ENCODE assay signal across 11 cellular contexts in the genomic region with DNA sequence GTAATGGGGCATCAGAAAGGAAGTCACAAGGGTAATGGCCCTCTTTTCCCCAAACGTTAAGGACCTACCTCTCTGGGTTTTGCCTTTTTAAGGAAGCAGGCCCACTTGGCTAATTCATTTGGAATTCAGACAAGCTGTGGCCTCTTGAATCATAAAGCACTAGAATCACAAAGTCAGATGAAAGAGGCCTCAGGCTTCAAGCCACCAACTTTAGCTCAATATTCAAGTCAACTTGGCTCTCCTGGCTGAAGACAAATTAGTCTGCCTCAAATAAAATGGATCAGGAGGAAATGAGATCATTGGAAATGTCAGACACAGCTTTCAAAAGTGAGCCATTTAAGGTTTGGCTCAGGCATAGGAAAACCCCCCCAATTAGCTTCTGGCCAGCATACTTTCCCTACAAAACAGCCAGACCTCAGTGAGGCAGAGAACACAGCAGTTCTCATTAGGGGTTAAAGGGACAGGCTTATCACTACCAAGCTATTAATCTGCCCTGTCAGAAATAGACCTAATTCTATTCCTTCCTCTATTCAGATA. TPM values are rescaled to one million over a fixed set of nuclear protein-coding genes. Genes with fewer than 3 reads are reported as not detected.
DNase-seq lines count a peak whose midpoint lies in the region; ATAC-seq and TF ChIP-seq lines count a peak whose summit lies in the region.
"Had no signal": no experiment of that assay in that cellular context is flagged by ENCODE, and none has a peak within 500 bp of the region (broad histone marks: within the 10 kb centered on the region; RNA-seq: fewer than 3 reads in every experiment).

No MANE protein-coding gene starts in this region.

- H3K23me2 ChIP-seq in H9 (ENCODE audit: insufficient read length, low read depth, low read length, poor library complexity, severe bottlenecking), result no peaks in the 10 kb centered on the region

- intact Hi-C loops in sigmoid colon (cut with DNase I), result no loop called here

- no peak overlapping the region for H2BK120ac ChIP-seq in H9 (ENCODE audit: low read depth, low read length, poor library complexity, severe bottlenecking)

- DNase-seq in H9 (peak; percentile 43), astrocyte of the spinal cord (ENCODE audit: low read depth, low spot score) (peak; percentile 88), hepatocyte (ENCODE audit: low spot score) (no peak), sigmoid colon (no peak), NCI-H2227 treated with DMSO at 0.1 percent for 48 hours (lab: John Stamatoyannopoulos, UW) (no peak), NCI-H2171 (lab: John Stamatoyannopoulos, UW) (no peak)
- DNase-seq: activated naive CD4-positive, alpha-beta T cell treated with Interleukin-2 at 50 U/mL for 16 hours; NCI-H1048 had no signal

- no peaks in the 10 kb centered on the region for H3K9me2 ChIP-seq in hepatocyte (replicated peaks; ENCODE audit: insufficient read depth)

- peak overlapping the region in 1 of 3 experiments; percentile 1; a peak in 1 of 7 replicates for H3K27ac Mint-ChIP-seq in H9

- no peak for ATAC-seq in GM21717 (IDR thresholded peaks at IDR 0.05; ENCODE audit: unreplicated experiment)
- ATAC-seq in HG03571 (IDR thresholded peaks at IDR 0.05; ENCODE audit: unreplicated experiment), result no peak
- ATAC-seq: HCT116 had no signal

- H3K9me3 Mint-ChIP-seq in H9, result no peaks in the 10 kb centered on the region

- no peak for TF ChIP-seq EP300 in sigmoid colon (IDR thresholded peaks at IDR 0.05)

- H3K4me1 Mint-ChIP-seq in H9, result peaks cover 23 to 26% of the 10 kb centered on the region in 2 experiments

- 0 out of 2 replicates have a peak, but pooled peaks cover 2% of the 10 kb centered on the region for H3K27me3 Mint-ChIP-seq in H9 (ENCODE audit: low read depth)

- no peak overlapping the region for H3K4ac ChIP-seq in H9 (ENCODE audit: low read depth, low read length)

- H2BK20ac ChIP-seq in H9 (ENCODE audit: low read depth, low read length, poor library complexity, severe bottlenecking), result no peak overlapping the region

- H2BK5ac ChIP-seq in H9 (ENCODE audit: insufficient read length, low read length), result no peak overlapping the region

- H3K4me1 ChIP-seq in H9 (ENCODE audit: insufficient read depth, low read length) (no peaks in the 10 kb centered on the region; the same call in 1 of the 2 replicates), hepatocyte (ENCODE audit: insufficient read depth) (peaks cover 12% of the 10 kb centered on the region), sigmoid colon (peaks cover 0 to 44% (median 32%) of the 10 kb centered on the region in 4 donors)

- in situ Hi-C loops in astrocyte of the spinal cord (cut with HindIII; ENCODE audit: low sequenced_read_pairs), result no loop called here

- TF ChIP-seq CTCF in H9 (conservative IDR thresholded peaks at IDR 0.05) (no peak), astrocyte of the spinal cord (IDR thresholded peaks at IDR 0.05; ENCODE audit: low read depth, low read length) (no peak), hepatocyte (IDR thresholded peaks at IDR 0.05; ENCODE audit: poor library complexity) (no peak), sigmoid colon (IDR thresholded peaks at IDR 0.05) (no peak)

- H3T11ph ChIP-seq in H9 (ENCODE audit: low read length), result no peak overlapping the region

- H3K36me3 ChIP-seq in hepatocyte (replicated peaks; ENCODE audit: insufficient read depth, low read depth) (no peaks in the 10 kb centered on the region), sigmoid colon (peaks cover 0 to 9% (median 0%) of the 10 kb centered on the region in 4 donors)

- TF ChIP-seq POLR2A in sigmoid colon (IDR thresholded peaks at IDR 0.05), result no peak

- no peak overlapping the region for H3K18ac ChIP-seq in H9 (ENCODE audit: insufficient read length, low read depth, low read length)

- no peak overlapping the region for H4K8ac ChIP-seq in H9 (replicated peaks; ENCODE audit: insufficient read length, low read depth, low read length)

- no peaks in the 10 kb centered on the region for H3K27me3 ChIP-seq in H9 (ENCODE audit: insufficient read depth, low read length)
- H3K27me3 ChIP-seq in hepatocyte, result no peaks in the 10 kb centered on the region
- H3K27me3 ChIP-seq in sigmoid colon, result no peaks in the 10 kb centered on the region

- no CpG with 5 or more reads among the region's 1 CpG for WGBS in H9 (ENCODE audit: extremely low coverage, insufficient read length, low lambda C conversion rate)
- WGBS in hepatocyte (ENCODE audit: low lambda C conversion rate, missing lambda C conversion rate), result 33% methylated on average over 1 of the region's 1 CpG
- WGBS in sigmoid colon, 2 donors, result 43 to 49% methylated on average over 1 of the region's 1 CpG

- H3K4me3 ChIP-seq in astrocyte of the spinal cord (ENCODE audit: low read depth, low read length) (no peak overlapping the region), hepatocyte (no peak overlapping the region), sigmoid colon (no peak overlapping the region)

- H4K5ac ChIP-seq in H9 (ENCODE audit: insufficient read length, low read depth, low read length), result no peak overlapping the region

- H3K79me1 ChIP-seq in H9 (ENCODE audit: insufficient read depth, low read depth, low read length, poor library complexity, severe bottlenecking), result no peaks in the 10 kb centered on the region

- H3K36me3 Mint-ChIP-seq in H9 (ENCODE audit: insufficient read depth in 1 of 3, low read depth in 3 of 3), result peaks cover 0 to 2% (median 0%) of the 10 kb centered on the region in 3 experiments; a peak in 3 of 7 replicates

- no peak overlapping the region for H3K4me3 Mint-ChIP-seq in H9

- H3K27ac ChIP-seq in H9 (ENCODE audit: insufficient read length, low read depth, low read length), result no peak overlapping the region
- peak overlapping the region; percentile 21 for H3K27ac ChIP-seq in hepatocyte
- H3K27ac ChIP-seq in sigmoid colon, result peak overlapping the region; percentile 60 to 79 (median 70)

- H2AFZ ChIP-seq in H9 (ENCODE audit: low read length), result no peak overlapping the region
- H2AFZ ChIP-seq in hepatocyte, result no peak overlapping the region

- H4K91ac ChIP-seq in H9 (ENCODE audit: insufficient read length, low read depth, low read length), result no peak overlapping the region

- H3K56ac ChIP-seq in H9 (ENCODE audit: insufficient read length, low read depth, low read length), result no peak overlapping the region

- no peaks in the 10 kb centered on the region for H3K79me2 ChIP-seq in H9 (ENCODE audit: insufficient read depth, low read length)
- no peaks in the 10 kb centered on the region for H3K79me2 ChIP-seq in hepatocyte

- H4K20me1 ChIP-seq in H9 (ENCODE audit: control insufficient read depth, insufficient read depth, insufficient read length) (no peaks in the 10 kb centered on the region), hepatocyte (ENCODE audit: insufficient read depth, poor library complexity, severe bottlenecking) (no peaks in the 10 kb centered on the region)

- no peak overlapping the region for H2BK12ac ChIP-seq in H9 (ENCODE audit: insufficient read length, low read depth, low read length)

- H3K4me2 ChIP-seq in H9 (ENCODE audit: insufficient read depth, insufficient read length, low read length) (no peak overlapping the region), hepatocyte (peak overlapping the region; percentile 10)

- no peak overlapping the region for H3K23ac ChIP-seq in H9 (ENCODE audit: insufficient read length, low read depth, low read length)

- no peak overlapping the region for H2BK15ac ChIP-seq in H9 (ENCODE audit: low read depth, low read length)

- no peak overlapping the region for H3K9ac ChIP-seq in H9 (ENCODE audit: extremely low read depth, insufficient read length, low read length)

- H2AK5ac ChIP-seq in H9 (ENCODE audit: insufficient read length, low read length), result no peak overlapping the region

- H3K9me3 ChIP-seq in H9 (ENCODE audit: control insufficient read depth, low read depth, low read length), result no peaks in the 10 kb centered on the region
- no peaks in the 10 kb centered on the region for H3K9me3 ChIP-seq in hepatocyte (ENCODE audit: low read depth)
- H3K9me3 ChIP-seq in sigmoid colon, result no peaks in the 10 kb centered on the region

- no peak overlapping the region for H3K14ac ChIP-seq in H9 (ENCODE audit: insufficient read depth, low read length)

RNA-seq across cellular contexts. Expression of a gene that starts 34.3 kb away (rescaled TPM):
- 3.8 and 4.2 TPM in 2 replicates for total RNA-seq in H9 (2021)
- total RNA-seq in hepatocyte, result 40.2 and 42.3 TPM in 2 replicates
- 8.3 and 14.3 TPM in 2 replicates for polyA plus RNA-seq in hepatocyte
- total RNA-seq in sigmoid colon, result 10 to 100 TPM in 1 of 4 donors, 1 to 10 TPM in 3; 8.9 to 10.7 (median 9.5) TPM
- polyA plus RNA-seq in sigmoid colon, result 10 to 100 TPM in 1 of 3 donors, 1 to 10 TPM in 2; 3.9 to 22.9 (median 4.8) TPM

Comparison
In these comparisons a context has a peak if more than half of its experiments do, and no peak if none do; other contexts are left out.
1. DNase-seq: peak in H9 (single experiment) and astrocyte of the spinal cord (single experiment); none in hepatocyte (single experiment), sigmoid colon (single experiment), NCI-H2227 treated with DMSO at 0.1 percent for 48 hours (single experiment) and NCI-H2171 (single experiment).